Comparison of ENCODE assay signal across 13 cellular contexts in the genomic region with DNA sequence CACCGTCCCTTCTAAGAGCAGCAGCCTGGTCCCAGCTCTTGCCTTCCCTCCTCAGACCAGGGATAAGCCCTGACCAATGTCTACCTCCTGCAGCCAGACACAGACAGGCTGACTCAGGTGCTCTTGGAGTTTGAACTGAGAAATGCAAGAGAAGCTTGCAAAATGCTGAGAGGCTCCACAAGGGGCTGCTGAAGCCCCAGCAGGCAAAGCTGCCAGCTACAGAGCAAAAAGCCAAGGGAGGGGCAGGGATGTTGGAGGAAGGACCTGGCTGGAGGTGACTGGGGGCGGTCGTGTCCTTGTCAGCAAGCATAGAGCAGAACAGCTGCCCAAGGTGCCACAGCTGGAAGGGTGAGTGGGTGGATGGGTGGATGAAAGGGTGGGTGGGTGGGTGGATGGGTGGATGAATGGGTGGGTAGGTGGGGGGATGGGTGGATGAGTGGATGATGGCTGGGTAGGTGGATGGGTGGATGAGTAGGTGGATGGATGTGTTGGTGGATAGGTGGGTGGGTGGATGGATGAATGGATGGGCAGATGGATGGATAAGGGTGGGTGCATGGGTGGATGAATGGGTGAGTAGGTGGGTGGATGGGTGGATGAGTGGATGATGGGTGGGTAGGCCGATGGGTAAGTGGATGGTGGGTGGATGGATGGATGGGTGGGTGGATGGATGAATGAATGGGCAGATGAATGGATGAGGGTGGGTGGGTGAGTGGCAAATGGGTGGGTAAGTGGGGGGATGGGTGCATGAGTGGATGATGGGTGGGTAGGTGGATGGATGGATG. TPM values are rescaled to one million over a fixed set of nuclear protein-coding genes. Genes with fewer than 3 reads are reported as not detected.
DNase-seq lines count a peak whose midpoint lies in the region; ATAC-seq, FAIRE-seq and TF ChIP-seq lines count a peak whose summit lies in the region.
"Had no signal": no experiment of that assay in that cellular context is flagged by ENCODE, and none has a peak within 500 bp of the region (broad histone marks: within the 10 kb centered on the region; RNA-seq: fewer than 3 reads in every experiment).

No MANE protein-coding gene starts in this region.

- no peak for DNase-seq in DND-41
- DNase-seq in activated CD4-positive, alpha-beta memory T cell treated with anti-CD3 and anti-CD28 coated beads, Interleukin-2, amount 10 ng/mL, durations not matched to agents 7 days and 5 days = no peak
- no peak for DNase-seq in mesothelial cell of epicardium (ENCODE audit: low spot score in 2 of 2, unreplicated experiment in 2 of 2)
- no peak for DNase-seq in ascending aorta (ENCODE audit: low spot score in 2 of 2)
- no peak for DNase-seq in pancreas
- no peak for DNase-seq in caudate nucleus (lab: John Stamatoyannopoulos, UW)
- DNase-seq: activated CD8-positive, alpha-beta memory T cell treated with anti-CD3 and anti-CD28 coated beads for 24 hours; effector CD8-positive, alpha-beta T cell; MG63; NCI-H524 treated with DMSO at 0.1 percent for 48 hours; occipital lobe had no signal

- H3K9me3 ChIP-seq in DND-41 (ENCODE audit: insufficient read depth, low read length, severe bottlenecking) = no peaks in the 10 kb centered on the region
- H3K9me3 ChIP-seq in HEK293 (ENCODE audit: control insufficient read depth, insufficient read depth, low read depth, low read length) = no peaks in the 10 kb centered on the region
- no peaks in the 10 kb centered on the region for H3K9me3 ChIP-seq in ascending aorta
- H3K9me3 ChIP-seq in pancreas = no peaks in the 10 kb centered on the region
- H3K9me3 ChIP-seq: MG63 had no signal

- no peak overlapping the region for H2AFZ ChIP-seq in DND-41 (ENCODE audit: low read depth, low read length)

- peak; percentile 17 for TF ChIP-seq CTCF in DND-41 (IDR thresholded peaks at IDR 0.05; ENCODE audit: borderline replicate concordance, extremely low read depth, low read length, poor library complexity, severe bottlenecking)
- TF ChIP-seq CTCF in HEK293 (tag by site-specific recombination; IDR thresholded peaks at IDR 0.05) = no peak
- TF ChIP-seq CTCF in mesothelial cell of epicardium (IDR thresholded peaks at IDR 0.05; ENCODE audit: unreplicated experiment) = no peak
- TF ChIP-seq CTCF in ascending aorta (IDR thresholded peaks at IDR 0.05) = no peak
- no peak for TF ChIP-seq CTCF in pancreas (IDR thresholded peaks at IDR 0.05)

- no peak overlapping the region for H3K4me3 ChIP-seq in DND-41 (ENCODE audit: low read depth in 1 of 2, low read length in 2 of 2)
- no peak overlapping the region for H3K4me3 ChIP-seq in HEK293 (ENCODE audit: low read depth, low read length)
- no peak overlapping the region for H3K4me3 ChIP-seq in ascending aorta
- H3K4me3 ChIP-seq in pancreas = no peak overlapping the region
- H3K4me3 ChIP-seq: MG63 had no signal

- intact Hi-C loops in ascending aorta (cut with DNase I) = loop anchor here (10.0 kb wide), 2 partner anchors 289 to 799 kb away; a partner anchor contains a TSS
- intact Hi-C loops in pancreas (cut with DNase I) = no loop called here

- H3K27ac Mint-ChIP-seq in activated CD4-positive, alpha-beta memory T cell treated with anti-CD3 and anti-CD28 coated beads, Interleukin-2, amount 10 ng/mL, durations not matched to agents 7 days and 5 days = peak overlapping the region; percentile 42
- H3K27ac Mint-ChIP-seq in mesothelial cell of epicardium = peak overlapping the region; percentile 44

- peaks cover 45% of the 10 kb centered on the region for H3K4me1 Mint-ChIP-seq in activated CD4-positive, alpha-beta memory T cell treated with anti-CD3 and anti-CD28 coated beads, Interleukin-2, amount 10 ng/mL, durations not matched to agents 7 days and 5 days
- H3K4me1 Mint-ChIP-seq in mesothelial cell of epicardium = peaks cover 58% of the 10 kb centered on the region

- no peak overlapping the region for H3K4me3 Mint-ChIP-seq in activated CD4-positive, alpha-beta memory T cell treated with anti-CD3 and anti-CD28 coated beads, Interleukin-2, amount 10 ng/mL, durations not matched to agents 7 days and 5 days
- no peak overlapping the region for H3K4me3 Mint-ChIP-seq in mesothelial cell of epicardium

- peaks cover 2% of the 10 kb centered on the region for H3K27me3 Mint-ChIP-seq in activated CD4-positive, alpha-beta memory T cell treated with anti-CD3 and anti-CD28 coated beads, Interleukin-2, amount 10 ng/mL, durations not matched to agents 7 days and 5 days
- H3K27me3 Mint-ChIP-seq in mesothelial cell of epicardium (ENCODE audit: low read depth) = no peaks in the 10 kb centered on the region

- 76 to 77% methylated on average over 4 of the region's 4 CpGs for WGBS in pancreas, 2 donors

- no peak overlapping the region for H3K4me2 ChIP-seq in DND-41 (ENCODE audit: insufficient read depth, low read length)

- H3K9me3 Mint-ChIP-seq in activated CD4-positive, alpha-beta memory T cell treated with anti-CD3 and anti-CD28 coated beads, Interleukin-2, amount 10 ng/mL, durations not matched to agents 7 days and 5 days = no peaks in the 10 kb centered on the region
- no peaks in the 10 kb centered on the region for H3K9me3 Mint-ChIP-seq in mesothelial cell of epicardium

- H4K20me1 ChIP-seq in DND-41 (ENCODE audit: insufficient read depth, low read length) = peaks cover 3% of the 10 kb centered on the region

- H3K36me3 Mint-ChIP-seq in activated CD4-positive, alpha-beta memory T cell treated with anti-CD3 and anti-CD28 coated beads, Interleukin-2, amount 10 ng/mL, durations not matched to agents 7 days and 5 days (ENCODE audit: low read depth) = no peaks in the 10 kb centered on the region
- H3K36me3 Mint-ChIP-seq in mesothelial cell of epicardium = no peaks in the 10 kb centered on the region

- CTCF ChIA-PET in HEK293 (lab: Yijun Ruan, JAX) = no interaction called here
- CTCF ChIA-PET in activated CD4-positive, alpha-beta memory T cell treated with anti-CD3 and anti-CD28 coated beads, Interleukin-2, amount 10 ng/mL, durations not matched to agents 7 days and 5 days (lab: Charles Lee) = interaction anchor here (0.9 to 1.3 kb wide), 2 partner anchors 20 to 24 kb away, joined by 4 read pairs; no protein-coding TSS in a partner anchor

- H3K36me3 ChIP-seq in DND-41 (ENCODE audit: insufficient read depth, low read length) (no peaks in the 10 kb centered on the region; the same call in 1 of the 2 replicates), HEK293 (ENCODE audit: control insufficient read depth in 2 of 2, insufficient read depth in 1 of 2, low read length in 2 of 2) (no peaks in the 10 kb centered on the region), ascending aorta (no peaks in the 10 kb centered on the region), pancreas (no peaks in the 10 kb centered on the region)
- H3K36me3 ChIP-seq: MG63 had no signal

- no peak overlapping the region for H3K9ac ChIP-seq in DND-41 (ENCODE audit: low read depth, low read length)

- no peak for FAIRE-seq in pancreas (lab: Jason Lieb, UNC)

- H3K27me3 ChIP-seq in DND-41 (ENCODE audit: insufficient read depth, low read length, poor library complexity) = no peaks in the 10 kb centered on the region
- no peaks in the 10 kb centered on the region for H3K27me3 ChIP-seq in ascending aorta
- H3K27me3 ChIP-seq in pancreas = no peaks in the 10 kb centered on the region
- H3K27me3 ChIP-seq: MG63 had no signal

- H3K4me1 ChIP-seq in DND-41 (ENCODE audit: insufficient read depth, low read length) (peaks cover 27% of the 10 kb centered on the region), HEK293 (ENCODE audit: control insufficient read depth, insufficient read depth, low read length) (peaks cover 5% of the 10 kb centered on the region; the same call in 1 of the 2 replicates), ascending aorta (peaks cover 32 to 41% of the 10 kb centered on the region in 2 donors), pancreas (peaks cover 21 to 33% (median 26%) of the 10 kb centered on the region in 3 donors)

- peaks cover 9% of the 10 kb centered on the region for H3K79me2 ChIP-seq in DND-41 (ENCODE audit: insufficient read depth, low read length)

- H3K27ac ChIP-seq in DND-41 (ENCODE audit: low read length) = no peak overlapping the region
- no peak overlapping the region for H3K27ac ChIP-seq in HEK293 (ENCODE audit: extremely low read depth, low read depth, low read length)
- H3K27ac ChIP-seq in ascending aorta = no peak overlapping the region
- no peak overlapping the region for H3K27ac ChIP-seq in pancreas
- no peak overlapping the region for H3K27ac ChIP-seq in caudate nucleus (ENCODE audit: low read depth, low read length)

- ATAC-seq in DND-41 (ENCODE audit: insufficient read depth, low read depth) (no peak), pancreas (no peak)
- ATAC-seq: SK-N-SH treated with all-trans-retinoic acid at 6 μM for 48 hours had no signal

- POLR2A ChIA-PET in HEK293 (lab: Yijun Ruan, JAX) = no interaction called here
- POLR2A ChIA-PET in activated CD4-positive, alpha-beta memory T cell treated with anti-CD3 and anti-CD28 coated beads, Interleukin-2, amount 10 ng/mL, durations not matched to agents 7 days and 5 days (lab: Charles Lee) = interaction anchor here (1.4 kb wide), 1 partner anchor 9 kb away, joined by 9 read pairs; no protein-coding TSS in a partner anchor

TF ChIP-seq in HEK293, 187 proteins besides CTCF, POLR2A, EP300 and RAD21 (continues in another document):
- TF ChIP-seq ZSCAN16 (tag by site-specific recombination; IDR thresholded peaks at IDR 0.05) = no peak
- TF ChIP-seq EGR2 (tag by site-specific recombination; IDR thresholded peaks at IDR 0.05; ENCODE audit: low read depth) = peak; percentile 96
- TF ChIP-seq KLF1 (tag by site-specific recombination; IDR thresholded peaks at IDR 0.05) = peak; percentile 97
- TF ChIP-seq ZNF549 (tag by site-specific recombination; IDR thresholded peaks at IDR 0.05) = no peak
- peak; percentile 99 for TF ChIP-seq ZFHX2 (tag by site-specific recombination; conservative IDR thresholded peaks at IDR 0.05)
- TF ChIP-seq ZSCAN30 (tag by site-specific recombination; IDR thresholded peaks at IDR 0.05) = no peak

RNA-seq across cellular contexts. Expression of a gene that starts 4.0 kb away (rescaled TPM):
- 100 to 1,000 TPM; 120 to 132 TPM for total RNA-seq in activated CD4-positive, alpha-beta memory T cell treated with anti-CD3 and anti-CD28 coated beads, Interleukin-2, amount 10 ng/mL, durations not matched to agents 7 days and 5 days
- 90.2 to 92.8 TPM (median 92.5 TPM) in 3 replicates for total RNA-seq in mesothelial cell of epicardium
- 249 TPM for total RNA-seq in ascending aorta
- 10 to 100 TPM; 20.4 to 41.1 (median 23.0) TPM for total RNA-seq in pancreas
- 10 to 100 TPM; 79.5 to 80.8 TPM for polyA plus RNA-seq in pancreas

RNA-seq across cellular contexts. Expression of a gene that starts 38.6 kb away (rescaled TPM):
- total RNA-seq in activated CD4-positive, alpha-beta memory T cell treated with anti-CD3 and anti-CD28 coated beads, Interleukin-2, amount 10 ng/mL, durations not matched to agents 7 days and 5 days = 1 to 10 TPM in 1 of 2 experiments, under 1 TPM in 1; 0.98 to 1.2 TPM
- total RNA-seq in mesothelial cell of epicardium = 14.1 to 17.1 TPM (median 14.4 TPM) in 3 replicates
- total RNA-seq in ascending aorta = 30.2 TPM
- 1 to 10 TPM; 3.5 to 6.4 (median 5.0) TPM for total RNA-seq in pancreas
- 1 to 10 TPM; 6.7 to 6.8 TPM for polyA plus RNA-seq in pancreas
